Comparison of ENCODE assay signal across 24 cellular contexts in genomic region chr12:56038022-56038665, GRCh38. TPM values are rescaled to one million over a fixed set of nuclear protein-coding genes. Genes with fewer than 3 reads are reported as not detected.
A peak's percentile ranks its signal among the peaks of the same experiment; 100 is the strongest.
DNase-seq lines count a peak whose midpoint lies in the region; ATAC-seq, FAIRE-seq and TF ChIP-seq lines count a peak whose summit lies in the region.
"Had no signal": no experiment of that assay in that cellular context is flagged by ENCODE, and none has a peak within 500 bp of the region (broad histone marks: within the 10 kb centered on the region; RNA-seq: fewer than 3 reads in every experiment).

No MANE protein-coding gene starts in this region.

- TF ChIP-seq RAD21 in K562 (CRISPR knock-in tag; conservative IDR thresholded peaks at IDR 0.05 in 1 of 2, IDR thresholded peaks at IDR 0.05 in 1 of 2), result no peak

- no peaks in the 10 kb centered on the region for H3K27me3 Mint-ChIP-seq in T-cell
- H3K27me3 Mint-ChIP-seq in stimulated activated naive CD8-positive, alpha-beta T cell treated with anti-CD3 and anti-CD28 coated beads, Interleukin-15, amount 100 ng/mL, for 72 hours, result no peaks in the 10 kb centered on the region

- H3K9ac ChIP-seq in K562 (ENCODE audit: insufficient read depth in 1 of 2, low read depth in 2 of 2, low read length in 2 of 2), result no peak overlapping the region

- no peak overlapping the region for H3K4me2 ChIP-seq in K562 (ENCODE audit: insufficient read depth, low read length)

- ATAC-seq in T-cell (replicated peaks in 1 of 4) (no peak), K562 (no peak)
- ATAC-seq in stimulated activated naive CD8-positive, alpha-beta T cell treated with anti-CD3 and anti-CD28 coated beads, Interleukin-15, amount 100 ng/mL, for 72 hours, result no peak
- ATAC-seq: gastroesophageal sphincter, lower lobe of right lung, sciatic nerve had no signal

- H3K36me3 ChIP-seq in cardiac muscle cell (peaks cover 36% of the 10 kb centered on the region), left ventricle myocardium inferior (peaks cover 44% of the 10 kb centered on the region), K562 (ENCODE audit: control insufficient read depth, insufficient read depth, low read length) (peaks cover 55% of the 10 kb centered on the region), thyroid gland (peaks cover 12 to 14% of the 10 kb centered on the region in 2 donors)
- H3K36me3 ChIP-seq: colonic mucosa had no signal

- H3K9me3 ChIP-seq in cardiac muscle cell (ENCODE audit: low read depth), result no peaks in the 10 kb centered on the region
- H3K9me3 ChIP-seq in left ventricle myocardium inferior (replicated peaks), result no peaks in the 10 kb centered on the region
- no peaks in the 10 kb centered on the region for H3K9me3 ChIP-seq in K562 (replicated peaks; ENCODE audit: control insufficient read depth, insufficient read depth, low read depth, low read length)
- no peaks in the 10 kb centered on the region for H3K9me3 ChIP-seq in thyroid gland
- H3K9me3 ChIP-seq: colonic mucosa, gastroesophageal sphincter, lower lobe of right lung, SJSA1 had no signal

- FAIRE-seq in K562 (lab: Jason Lieb, UNC), result no peak
- FAIRE-seq: RCC 7860 had no signal

- CTCF ChIA-PET in T-cell (lab: Charles Lee) (interaction anchor here (0.5 to 0.7 kb wide), 4 partner anchors 31 to 421 kb away, joined by 3 to 4 read pairs (median 3); no protein-coding TSS in a partner anchor), K562 (lab: Yijun Ruan, JAX; ENCODE audit: low intra/inter-chr PET ratio) (interaction anchor here (0.6 kb wide), 1 partner anchor 1196 kb away, joined by 6 read pairs; no protein-coding TSS in a partner anchor)

- no peak for TF ChIP-seq POLR2A in K562 (conservative IDR thresholded peaks at IDR 0.05)
- TF ChIP-seq POLR2A in thyroid gland (IDR thresholded peaks at IDR 0.05), result no peak

- H2AFZ ChIP-seq in K562 (ENCODE audit: low read depth, low read length), result no peak overlapping the region

- TF ChIP-seq CTCF in cardiac muscle cell (IDR thresholded peaks at IDR 0.05; ENCODE audit: low read depth, low read length) (no peak), left ventricle myocardium inferior (IDR thresholded peaks at IDR 0.05; ENCODE audit: borderline replicate concordance) (no peak), K562 (IDR thresholded peaks at IDR 0.05 in 2 of 3, conservative IDR thresholded peaks at IDR 0.05 in 1 of 3; ENCODE audit: insufficient read depth in 2 of 3, low read depth in 1 of 3, low read length in 3 of 3) (no peak), thyroid gland (IDR thresholded peaks at IDR 0.05) (no peak)

- peak overlapping the region; percentile 26 for H3K27ac ChIP-seq in cardiac muscle cell
- H3K27ac ChIP-seq in left ventricle myocardium inferior (replicated peaks), result no peak overlapping the region
- no peak overlapping the region for H3K27ac ChIP-seq in K562 (ENCODE audit: extremely low read depth, low read depth, low read length)
- no peak overlapping the region for H3K27ac ChIP-seq in thyroid gland
- H3K27ac ChIP-seq: brain microvascular endothelial cell, colonic mucosa, gastroesophageal sphincter, lower lobe of right lung, SJSA1, VCaP had no signal

- no peak overlapping the region for H3K4me3 ChIP-seq in cardiac muscle cell
- no peak overlapping the region for H3K4me3 ChIP-seq in left ventricle myocardium inferior
- no peak overlapping the region for H3K4me3 ChIP-seq in K562
- no peak overlapping the region for H3K4me3 ChIP-seq in thyroid gland (replicated peaks in 1 of 3)
- H3K4me3 ChIP-seq: colonic mucosa, gastroesophageal sphincter, lower lobe of right lung, SJSA1 had no signal

- no TSS peak for BruUV-seq in K562 (replicated peaks; lab: Mats Ljungman, UMichigan)

- POLR2A ChIA-PET in T-cell (lab: Charles Lee) (interaction anchor here in 1 of 2 donors (0.7 kb wide), 1 partner anchor 606 kb away, joined by 5 read pairs; no protein-coding TSS in a partner anchor), K562 (lab: Yijun Ruan, JAX) (interaction anchor here (0.6 to 1.9 kb wide), 3 partner anchors 9 to 45 kb away, joined by 3 to 6 read pairs (median 3); no protein-coding TSS in a partner anchor)

- H3K79me2 ChIP-seq in K562 (ENCODE audit: control insufficient read depth, insufficient read depth, low read length), result peaks cover 15% of the 10 kb centered on the region

- no peaks in the 10 kb centered on the region for H3K27me3 ChIP-seq in cardiac muscle cell
- H3K27me3 ChIP-seq in left ventricle myocardium inferior (ENCODE audit: low read depth), result no peaks in the 10 kb centered on the region
- no peaks in the 10 kb centered on the region for H3K27me3 ChIP-seq in K562 (ENCODE audit: control insufficient read depth in 2 of 2, insufficient read depth in 2 of 2, low read length in 2 of 2)
- no peaks in the 10 kb centered on the region for H3K27me3 ChIP-seq in thyroid gland
- H3K27me3 ChIP-seq: brain microvascular endothelial cell, colonic mucosa, gastroesophageal sphincter, SJSA1 had no signal

- H3K27ac Mint-ChIP-seq in T-cell, result peak overlapping the region; percentile 71 to 85
- peak overlapping the region in 1 of 2 donors; percentile 21 for H3K27ac Mint-ChIP-seq in stimulated activated naive CD8-positive, alpha-beta T cell treated with anti-CD3 and anti-CD28 coated beads, Interleukin-15, amount 100 ng/mL, for 72 hours

- DNase-seq in cardiac muscle cell (ENCODE audit: low read depth in 1 of 2, low spot score in 1 of 2) (no peak), left ventricle myocardium inferior (no peak), T-cell (no peak), K562 (ENCODE audit: extremely low read depth in 1 of 4, low spot score in 3 of 4) (no peak), thyroid gland (no peak), dedifferentiated amniotic fluid mesenchymal stem cell (ENCODE audit: extremely low spot score) (no peak)
- no peak for DNase-seq in stimulated activated naive CD8-positive, alpha-beta T cell treated with anti-CD3 and anti-CD28 coated beads, Interleukin-15, amount 100 ng/mL, for 72 hours
- DNase-seq: brain microvascular endothelial cell; colonic mucosa; DMS153; islet precursor cell; lower lobe of right lung; NCI-H1048; NCI-H187; NCI-H2227 treated with DMSO at 0.1 percent for 48 hours; posterior cingulate gyrus; stimulated activated CD4-positive, alpha-beta T cell treated with anti-CD3 and anti-CD28 coated beads, Interleukin-4, amount 100 ng/mL, for 4 hours; stimulated activated naive CD4-positive, alpha-beta T cell had no signal

- H4K20me1 ChIP-seq in K562 (replicated peaks; ENCODE audit: control insufficient read depth, insufficient read depth, low read length), result no peaks in the 10 kb centered on the region; the same call in 1 of the 2 replicates

- H3K36me3 Mint-ChIP-seq in T-cell, result peaks cover 28% of the 10 kb centered on the region

- H3K4me1 ChIP-seq in cardiac muscle cell (ENCODE audit: low read depth) (peaks cover 12% of the 10 kb centered on the region), left ventricle myocardium inferior (peaks cover 22% of the 10 kb centered on the region), K562 (replicated peaks in 1 of 2; ENCODE audit: control insufficient read depth in 2 of 2, insufficient read depth in 2 of 2, low read length in 2 of 2) (peaks cover 9 to 13% of the 10 kb centered on the region in 2 experiments; a peak in 4 of 5 replicates), thyroid gland (peaks cover 7 to 11% of the 10 kb centered on the region in 2 donors)

- TF ChIP-seq EP300 in K562 (IDR thresholded peaks at IDR 0.05; ENCODE audit: low read length), result no peak

- in situ Hi-C loops in K562 (cut with MboI), result no loop called here

- H3K4me3 Mint-ChIP-seq in T-cell, result peak overlapping the region in 1 of 3 donors; percentile 17
- H3K4me3 Mint-ChIP-seq in stimulated activated naive CD8-positive, alpha-beta T cell treated with anti-CD3 and anti-CD28 coated beads, Interleukin-15, amount 100 ng/mL, for 72 hours, result peak overlapping the region; percentile 60 to 63

- WGBS in K562 (ENCODE audit: insufficient coverage, low coverage, missing lambda C conversion rate), result 49% methylated on average over 2 of the region's 2 CpGs
- WGBS in thyroid gland, 2 donors, result 60 to 79% methylated on average over 2 of the region's 2 CpGs

- no peaks in the 10 kb centered on the region for H3K9me3 Mint-ChIP-seq in T-cell
- H3K9me3 Mint-ChIP-seq in stimulated activated naive CD8-positive, alpha-beta T cell treated with anti-CD3 and anti-CD28 coated beads, Interleukin-15, amount 100 ng/mL, for 72 hours, result no peaks in the 10 kb centered on the region
- H3K9me3 Mint-ChIP-seq: neural crest cell had no signal

- intact Hi-C loops in left ventricle myocardium inferior (cut with micrococcal nuclease) (no loop called here), K562 (cut with micrococcal nuclease) (no loop called here), thyroid gland (cut with DNase I) (loop anchor here (5.0 kb wide), 1 partner anchor 36 kb away; no protein-coding TSS in a partner anchor)

- no peaks in the 10 kb centered on the region for H3K9me1 ChIP-seq in K562 (ENCODE audit: control insufficient read depth, insufficient read depth, low read length)

- H3K4me1 Mint-ChIP-seq in T-cell, result peaks cover 29 to 40% (median 36%) of the 10 kb centered on the region in 3 donors
- H3K4me1 Mint-ChIP-seq in stimulated activated naive CD8-positive, alpha-beta T cell treated with anti-CD3 and anti-CD28 coated beads, Interleukin-15, amount 100 ng/mL, for 72 hours, result peaks cover 90% of the 10 kb centered on the region

RNA-seq across cellular contexts. Expression of gene RPS26, which starts 3.6 kb away (rescaled TPM):
- total RNA-seq in cardiac muscle cell (535 and 1,293 TPM in 2 replicates), left ventricle myocardium inferior (48.7 TPM), T-cell (100 to 1,000 TPM in 1 of 5 donors, 10 to 100 TPM in 4; 30.3 to 141 (median 49.9) TPM), K562 (2014; rRNA removed) (352 and 493 TPM in 2 replicates), K562 (2014; rRNA removed; fragmentation: Illumina TruSeq; extraction: Trizol) (788 and 907 TPM in 2 replicates), K562 (2015; rRNA removed; fragmentation: Illumina TruSeq; extraction: Trizol) (746 and 852 TPM in 2 replicates), K562 (2021) (59.8 and 70.2 TPM in 2 replicates), thyroid gland (1,000 to 10,000 TPM in 1 of 4 donors, 100 to 1,000 TPM in 2, 10 to 100 TPM in 1; 81.4 to 1,193 (median 632) TPM)
- polyA plus RNA-seq in cardiac muscle cell (204 and 252 TPM in 2 replicates), K562 (2011; rRNA removed) (376 and 443 TPM in 2 replicates), K562 (2014; fragmentation: Illumina TruSeq; extraction: Trizol) (658 and 1,033 TPM in 2 replicates), K562 (2014; fragmentation: Nextera tagmentation; extraction: Ambion mirVana) (1,000 to 10,000 TPM; 1,319 to 1,589 TPM), K562 (2014; rRNA removed) (403 and 523 TPM in 2 replicates)
- total RNA-seq in K562 (2011; cell fraction: chromatin; rRNA removed; ENCODE audit: low replicate concordance), result 81.1 and 108 TPM in 2 replicates
- 111 and 126 TPM in 2 replicates for total RNA-seq in K562 (2011; cell fraction: nucleolus; rRNA removed)
- total RNA-seq in K562 (2011; cell fraction: nucleoplasm; rRNA removed), result 132 and 142 TPM in 2 replicates
- polyA plus RNA-seq in K562 (2011; cell fraction: cytosol; rRNA removed), result 954 and 1,184 TPM in 2 replicates
- polyA plus RNA-seq in K562 (2011; cell fraction: nucleus; rRNA removed), result 224 and 243 TPM in 2 replicates
- 372 and 548 TPM in 2 replicates for polyA plus RNA-seq in K562 (2012)
- polyA minus RNA-seq in K562 (2011; rRNA and poly(A)+ RNA removed), result 556 and 722 TPM in 2 replicates
- 78.1 and 105 TPM in 2 replicates for polyA minus RNA-seq in K562 (2011; cell fraction: cytosol; rRNA and poly(A)+ RNA removed)
- 51.7 and 82.0 TPM in 2 replicates for polyA minus RNA-seq in K562 (2011; cell fraction: nucleus; rRNA and poly(A)+ RNA removed)

RNA-seq across cellular contexts. Expression of gene IKZF4, which starts 17.3 kb away (rescaled TPM):
- total RNA-seq in cardiac muscle cell, result 9.7 and 11.5 TPM in 2 replicates
- 12.5 and 18.1 TPM in 2 replicates for polyA plus RNA-seq in cardiac muscle cell
- total RNA-seq in left ventricle myocardium inferior, result 8.4 TPM
- total RNA-seq in T-cell, result 10 to 100 TPM in 3 of 5 donors, 1 to 10 TPM in 2; 6.1 to 14.9 (median 13.2) TPM
- 32.0 and 35.8 TPM in 2 replicates for total RNA-seq in K562 (2011; cell fraction: chromatin; rRNA removed; ENCODE audit: low replicate concordance)
- 14.9 and 21.0 TPM in 2 replicates for total RNA-seq in K562 (2011; cell fraction: nucleolus; rRNA removed)
- 29.4 and 36.0 TPM in 2 replicates for total RNA-seq in K562 (2011; cell fraction: nucleoplasm; rRNA removed)
- 1.9 and 3.9 TPM in 2 replicates for total RNA-seq in K562 (2014; rRNA removed)
- 2.8 TPM in 2 replicates for total RNA-seq in K562 (2014; rRNA removed; fragmentation: Illumina TruSeq; extraction: Trizol)
- 3.6 and 4.6 TPM in 2 replicates for total RNA-seq in K562 (2015; rRNA removed; fragmentation: Illumina TruSeq; extraction: Trizol)
- 16.0 and 16.3 TPM in 2 replicates for total RNA-seq in K562 (2021)
- polyA plus RNA-seq in K562 (2011; rRNA removed), result 6.7 and 8.2 TPM in 2 replicates
- polyA plus RNA-seq in K562 (2011; cell fraction: cytosol; rRNA removed), result 7.7 and 10.7 TPM in 2 replicates
- polyA plus RNA-seq in K562 (2011; cell fraction: nucleus; rRNA removed), result 19.0 and 35.6 TPM in 2 replicates
- 9.7 and 17.3 TPM in 2 replicates for polyA plus RNA-seq in K562 (2012)
- 13.5 and 16.0 TPM in 2 replicates for polyA plus RNA-seq in K562 (2014; fragmentation: Illumina TruSeq; extraction: Trizol)
- 1 to 10 TPM; 2.8 to 3.6 TPM for polyA plus RNA-seq in K562 (2014; fragmentation: Nextera tagmentation; extraction: Ambion mirVana)
- 6.4 and 10.2 TPM in 2 replicates for polyA plus RNA-seq in K562 (2014; rRNA removed)
- 8.0 and 8.6 TPM in 2 replicates for polyA minus RNA-seq in K562 (2011; rRNA and poly(A)+ RNA removed)
- polyA minus RNA-seq in K562 (2011; cell fraction: cytosol; rRNA and poly(A)+ RNA removed), result 10.7 and 13.7 TPM in 2 replicates
- polyA minus RNA-seq in K562 (2011; cell fraction: nucleus; rRNA and poly(A)+ RNA removed), result 5.8 and 6.8 TPM in 2 replicates
- total RNA-seq in thyroid gland, result 10 to 100 TPM in 2 of 4 donors, 1 to 10 TPM in 2; 4.2 to 10.9 (median 9.4) TPM

RNA-seq across cellular contexts. Expression of gene SUOX, which starts 41.1 kb away (rescaled TPM):
- total RNA-seq in cardiac muscle cell, result 38.2 and 52.4 TPM in 2 replicates
- polyA plus RNA-seq in cardiac muscle cell, result 45.3 and 59.6 TPM in 2 replicates
- total RNA-seq in left ventricle myocardium inferior, result 36.0 TPM
- 1 to 10 TPM; 2.6 to 7.3 (median 3.2) TPM for total RNA-seq in T-cell
- total RNA-seq in K562 (2011; cell fraction: chromatin; rRNA removed; ENCODE audit: low replicate concordance), result 64.5 and 126 TPM in 2 replicates
- 67.9 and 78.4 TPM in 2 replicates for total RNA-seq in K562 (2011; cell fraction: nucleolus; rRNA removed)
- total RNA-seq in K562 (2011; cell fraction: nucleoplasm; rRNA removed), result 78.7 and 91.5 TPM in 2 replicates
- total RNA-seq in K562 (2014; rRNA removed), result 21.3 and 30.1 TPM in 2 replicates
- total RNA-seq in K562 (2014; rRNA removed; fragmentation: Illumina TruSeq; extraction: Trizol), result 18.1 and 22.9 TPM in 2 replicates
- total RNA-seq in K562 (2015; rRNA removed; fragmentation: Illumina TruSeq; extraction: Trizol), result 29.9 and 30.0 TPM in 2 replicates
- 23.7 and 25.8 TPM in 2 replicates for total RNA-seq in K562 (2021)
- polyA plus RNA-seq in K562 (2011; rRNA removed), result 31.2 and 31.5 TPM in 2 replicates
- polyA plus RNA-seq in K562 (2011; cell fraction: cytosol; rRNA removed), result 33.1 and 43.9 TPM in 2 replicates
- 62.5 and 76.6 TPM in 2 replicates for polyA plus RNA-seq in K562 (2011; cell fraction: nucleus; rRNA removed)
- 26.9 and 29.9 TPM in 2 replicates for polyA plus RNA-seq in K562 (2012)
- 32.2 and 39.7 TPM in 2 replicates for polyA plus RNA-seq in K562 (2014; fragmentation: Illumina TruSeq; extraction: Trizol)
- polyA plus RNA-seq in K562 (2014; fragmentation: Nextera tagmentation; extraction: Ambion mirVana), result 10 to 100 TPM in 1 of 2 experiments, 1 to 10 TPM in 1; 9.2 to 21.6 TPM
- polyA plus RNA-seq in K562 (2014; rRNA removed), result 25.4 and 27.9 TPM in 2 replicates
- 30.3 and 35.2 TPM in 2 replicates for polyA minus RNA-seq in K562 (2011; rRNA and poly(A)+ RNA removed)
- 16.8 and 19.6 TPM in 2 replicates for polyA minus RNA-seq in K562 (2011; cell fraction: cytosol; rRNA and poly(A)+ RNA removed)
- 24.4 and 37.4 TPM in 2 replicates for polyA minus RNA-seq in K562 (2011; cell fraction: nucleus; rRNA and poly(A)+ RNA removed)
- total RNA-seq in thyroid gland, result 10 to 100 TPM; 18.7 to 36.8 (median 36.2) TPM

RNA-seq across cellular contexts. Expression of gene ERBB3, which starts 41.8 kb away (rescaled TPM):
- total RNA-seq in cardiac muscle cell, result 22.0 and 26.6 TPM in 2 replicates
- polyA plus RNA-seq in cardiac muscle cell, result 10.5 and 21.0 TPM in 2 replicates
- 2.3 TPM for total RNA-seq in left ventricle myocardium inferior
- 10 to 100 TPM in 1 of 5 donors, 1 to 10 TPM in 3, under 1 TPM in 1; 0.93 to 24.0 (median 8.2) TPM for total RNA-seq in T-cell
- 26.3 and 40.1 TPM in 2 replicates for total RNA-seq in K562 (2011; cell fraction: chromatin; rRNA removed; ENCODE audit: low replicate concordance)
- total RNA-seq in K562 (2011; cell fraction: nucleolus; rRNA removed), result 15.7 and 18.8 TPM in 2 replicates
- 18.2 and 30.1 TPM in 2 replicates for total RNA-seq in K562 (2011; cell fraction: nucleoplasm; rRNA removed)
- 3.6 and 4.2 TPM in 2 replicates for total RNA-seq in K562 (2014; rRNA removed)
- total RNA-seq in K562 (2014; rRNA removed; fragmentation: Illumina TruSeq; extraction: Trizol), result 2.6 and 3.1 TPM in 2 replicates
- 2.0 and 2.6 TPM in 2 replicates for total RNA-seq in K562 (2015; rRNA removed; fragmentation: Illumina TruSeq; extraction: Trizol)
- total RNA-seq in K562 (2021), result 5.1 and 5.5 TPM in 2 replicates
- 5.3 and 12.2 TPM in 2 replicates for polyA plus RNA-seq in K562 (2011; rRNA removed)
- polyA plus RNA-seq in K562 (2011; cell fraction: cytosol; rRNA removed), result 2.8 and 9.7 TPM in 2 replicates
- polyA plus RNA-seq in K562 (2011; cell fraction: nucleus; rRNA removed), result 5.9 and 15.1 TPM in 2 replicates
- polyA plus RNA-seq in K562 (2012), result 2.7 and 9.2 TPM in 2 replicates
- polyA plus RNA-seq in K562 (2014; fragmentation: Illumina TruSeq; extraction: Trizol), result 4.0 and 5.4 TPM in 2 replicates
- 1 to 10 TPM; 1.5 to 1.8 TPM for polyA plus RNA-seq in K562 (2014; fragmentation: Nextera tagmentation; extraction: Ambion mirVana)
- 3.8 and 7.4 TPM in 2 replicates for polyA plus RNA-seq in K562 (2014; rRNA removed)
- 9.6 and 21.6 TPM in 2 replicates for polyA minus RNA-seq in K562 (2011; rRNA and poly(A)+ RNA removed)
- polyA minus RNA-seq in K562 (2011; cell fraction: cytosol; rRNA and poly(A)+ RNA removed), result 5.8 and 11.6 TPM in 2 replicates
- 6.5 and 19.8 TPM in 2 replicates for polyA minus RNA-seq in K562 (2011; cell fraction: nucleus; rRNA and poly(A)+ RNA removed)
- 10 to 100 TPM; 14.7 to 30.0 (median 20.4) TPM for total RNA-seq in thyroid gland
- total RNA-seq: SJSA1 had no signal
